Comparison of ENCODE assay signal across 8 cellular contexts in the genomic region with DNA sequence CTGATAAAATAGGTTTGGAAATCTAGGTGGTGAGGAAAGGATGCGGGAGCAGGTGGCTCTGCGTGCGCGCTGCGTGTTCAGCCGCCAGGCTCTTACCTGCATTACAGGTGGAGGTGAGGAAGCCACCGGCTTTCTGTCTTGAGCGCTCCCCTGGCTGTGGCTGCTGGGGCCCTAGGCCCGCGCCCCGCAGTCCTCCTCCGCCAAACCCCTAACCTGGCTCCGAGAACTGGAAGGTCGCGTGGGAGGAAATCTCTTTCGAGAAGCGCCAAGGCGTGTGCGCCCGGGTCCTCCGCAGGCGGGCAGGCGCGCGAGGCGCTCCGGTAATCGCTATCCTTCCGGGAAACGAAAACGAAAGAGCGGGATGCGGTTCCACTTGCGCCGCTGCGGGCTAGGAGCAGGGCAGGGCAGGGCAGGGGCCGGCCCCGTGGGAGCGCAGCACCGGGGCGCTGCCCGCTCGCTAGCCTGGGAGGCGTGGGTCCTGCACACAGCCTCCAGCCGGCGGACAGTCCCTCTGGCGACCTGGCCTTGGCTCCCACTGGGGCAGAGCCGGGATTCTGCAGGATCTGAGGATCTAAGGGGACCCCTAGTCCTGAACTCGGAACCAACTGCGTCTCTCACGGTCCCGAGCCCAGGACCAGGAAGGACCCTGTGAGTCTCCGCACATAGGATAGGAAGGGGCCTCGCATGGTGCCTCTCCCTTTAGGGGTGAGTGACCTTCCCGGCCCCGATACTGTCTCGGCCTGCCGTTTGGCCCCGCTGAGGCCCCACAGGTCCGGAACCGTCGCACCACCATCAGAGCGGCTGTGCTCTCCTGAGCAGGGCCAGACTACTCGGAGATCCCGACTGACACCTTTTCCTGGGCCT. TPM values are rescaled to one million over a fixed set of nuclear protein-coding genes. Genes with fewer than 3 reads are reported as not detected.
DNase-seq lines count a peak whose midpoint lies in the region; ATAC-seq and TF ChIP-seq lines count a peak whose summit lies in the region.

ETV7 (minus strand) TSS at position 230 of the 864 bp plus-strand sequence; CDS start at position 102, 128 bp downstream.

- no peaks in the 10 kb centered on the region for H4K20me1 ChIP-seq in MM.1S (ENCODE audit: insufficient read depth, low read length)

- intact Hi-C loops in CD4-positive, alpha-beta T cell (cut with DNase I, micrococcal nuclease): no loop called here
- intact Hi-C loops in uterus (cut with DNase I; ENCODE audit: low total_unique reads): no loop called here

- H3K9me2 ChIP-seq in MM.1S (replicated peaks; ENCODE audit: insufficient read depth, low read length): no peaks in the 10 kb centered on the region

- peak within 1 kb of the TSS; percentile 96 for H3K4me3 Mint-ChIP-seq in CD4-positive, alpha-beta T cell
- H3K4me3 Mint-ChIP-seq in osteocyte (ENCODE audit: unreplicated experiment): peak within 1 kb of the TSS; percentile 84

- POLR2A ChIA-PET in CD4-positive, alpha-beta T cell (lab: Charles Lee): interaction anchor here (0.9 to 1.3 kb wide), 3 partner anchors 14 to 55 kb away, joined by 3 read pairs; partner anchors contain the start of gene KCTD20

- TF ChIP-seq POLR2A in gastroesophageal sphincter (IDR thresholded peaks at IDR 0.05) (no peak), uterus (IDR thresholded peaks at IDR 0.05) (no peak)

- peaks cover 24% of the 10 kb centered on the region for H3K4me1 Mint-ChIP-seq in CD4-positive, alpha-beta T cell (ENCODE audit: low read depth)
- peaks cover 23% of the 10 kb centered on the region for H3K4me1 Mint-ChIP-seq in osteocyte (ENCODE audit: unreplicated experiment)

- H3K36me3 Mint-ChIP-seq in CD4-positive, alpha-beta T cell (ENCODE audit: low read depth): peaks cover 6% of the 10 kb centered on the region
- no peaks in the 10 kb centered on the region for H3K36me3 Mint-ChIP-seq in osteocyte (ENCODE audit: unreplicated experiment)

- H3K36me3 ChIP-seq in MM.1S (replicated peaks; ENCODE audit: insufficient read depth, low read length): no peaks in the 10 kb centered on the region
- no peaks in the 10 kb centered on the region for H3K36me3 ChIP-seq in gastroesophageal sphincter
- H3K36me3 ChIP-seq in uterus: no peaks in the 10 kb centered on the region

- 0 out of 2 replicates have a peak, but pooled peaks cover 7% of the 10 kb centered on the region for H3F3A ChIP-seq in MM.1S (ENCODE audit: insufficient read depth, low read length)

- no peaks in the 10 kb centered on the region for H3K79me2 ChIP-seq in MM.1S (ENCODE audit: low read length)

- H3K9me3 Mint-ChIP-seq in CD4-positive, alpha-beta T cell: no peaks in the 10 kb centered on the region
- H3K9me3 Mint-ChIP-seq in osteocyte (ENCODE audit: unreplicated experiment): no peaks in the 10 kb centered on the region

- peak within 1 kb of the TSS; percentile 72 for H3K4me3 ChIP-seq in MM.1S (ENCODE audit: low read length)
- peak within 1 kb of the TSS; percentile 62 to 68 for H3K4me3 ChIP-seq in gastroesophageal sphincter
- peak within 1 kb of the TSS; percentile 47 to 52 for H3K4me3 ChIP-seq in uterus

- H3K4me1 ChIP-seq in MM.1S (ENCODE audit: low read length) (peaks cover 8% of the 10 kb centered on the region; the same call in 1 of the 2 replicates), gastroesophageal sphincter (peaks cover 0 to 27% (median 2%) of the 10 kb centered on the region in 3 donors), uterus (peaks cover 0 to 8% of the 10 kb centered on the region in 2 donors)

- peak within 1 kb of the TSS; percentile 21 for H3K27ac Mint-ChIP-seq in CD4-positive, alpha-beta T cell
- peak within 1 kb of the TSS; percentile 76 for H3K27ac Mint-ChIP-seq in osteocyte (ENCODE audit: unreplicated experiment)

- no peak within 1 kb of the TSS for H3K27ac ChIP-seq in CD4-positive, alpha-beta T cell (ENCODE audit: low read depth, low read length)
- H3K27ac ChIP-seq in MM.1S (ENCODE audit: low read length) (no peak within 1 kb of the TSS), gastroesophageal sphincter (peak within 1 kb of the TSS in 2 of 4 donors; percentile 48 to 55), uterus (peak within 1 kb of the TSS; percentile 36 to 44)

- no peak for TF ChIP-seq CTCF in CD4-positive, alpha-beta T cell (IDR thresholded peaks at IDR 0.05)
- TF ChIP-seq CTCF in MM.1S (IDR thresholded peaks at IDR 0.05; ENCODE audit: low read length): no peak
- TF ChIP-seq CTCF in gastroesophageal sphincter (IDR thresholded peaks at IDR 0.05): no peak
- no peak for TF ChIP-seq CTCF in osteocyte (IDR thresholded peaks at IDR 0.05)
- no peak for TF ChIP-seq CTCF in uterus (IDR thresholded peaks at IDR 0.05)

- no peaks in the 10 kb centered on the region for H3K9me3 ChIP-seq in CD4-positive, alpha-beta T cell (ENCODE audit: control insufficient read depth, low read length)
- H3K9me3 ChIP-seq in MM.1S (replicated peaks; ENCODE audit: insufficient read depth, low read length) (no peaks in the 10 kb centered on the region), gastroesophageal sphincter (no peaks in the 10 kb centered on the region), uterus (no peaks in the 10 kb centered on the region)

- peaks cover 21% of the 10 kb centered on the region for H3K27me3 Mint-ChIP-seq in CD4-positive, alpha-beta T cell
- peaks cover 27% of the 10 kb centered on the region for H3K27me3 Mint-ChIP-seq in osteocyte (ENCODE audit: unreplicated experiment)

- CTCF ChIA-PET in CD4-positive, alpha-beta T cell (lab: Charles Lee): interaction anchor here (0.9 kb wide), 1 partner anchor 36 kb away, joined by 3 read pairs; no protein-coding TSS in a partner anchor

- TF ChIP-seq EP300 in gastroesophageal sphincter (IDR thresholded peaks at IDR 0.05): no peak

- peak within 1 kb of the TSS; percentile 23; the same call in 1 of the 2 replicates for H3K9ac ChIP-seq in MM.1S (ENCODE audit: low read length)

- WGBS in gastroesophageal sphincter (ENCODE audit: low coverage in 1 of 2), 2 donors: 0 to 75% methylated on average over 4 to 5 of the region's 65 CpGs

- H3K4me2 ChIP-seq in MM.1S (ENCODE audit: low read depth, low read length): peak within 1 kb of the TSS; percentile 99

- peaks cover 6% of the 10 kb centered on the region for H3K27me3 ChIP-seq in CD4-positive, alpha-beta T cell (ENCODE audit: control insufficient read depth, insufficient read depth, low read length)
- H3K27me3 ChIP-seq in MM.1S (replicated peaks; ENCODE audit: insufficient read depth, low read length): peaks cover 26% of the 10 kb centered on the region
- no peaks in the 10 kb centered on the region for H3K27me3 ChIP-seq in gastroesophageal sphincter
- H3K27me3 ChIP-seq in uterus: no peaks in the 10 kb centered on the region

- H2AFZ ChIP-seq in MM.1S (ENCODE audit: low read length): peak within 1 kb of the TSS; percentile 90

- peak in 7 of 10 experiments; percentile 6 to 52 (median 21) for DNase-seq in CD4-positive, alpha-beta T cell
- DNase-seq in MM.1S (peak; percentile 31), osteocyte (ENCODE audit: extremely low spot score, unreplicated experiment) (no peak), uterus (peak; percentile 25 to 39), dedifferentiated amniotic fluid mesenchymal stem cell (ENCODE audit: extremely low spot score) (no peak)
- DNase-seq in activated T-cell treated with anti-CD3 and anti-CD28 coated beads, Interleukin-2, amount 50 U/mL, for 48 hours: peak; percentile 51 to 62

- peak; percentile 63 for ATAC-seq in CD4-positive, alpha-beta T cell (ENCODE audit: poor library complexity)
- ATAC-seq in gastroesophageal sphincter: peak; percentile 69
- no peak for ATAC-seq in GM21526 (IDR thresholded peaks at IDR 0.05; ENCODE audit: low FRiP score, unreplicated experiment)

RNA-seq across cellular contexts. Expression of gene ETV7, which starts in this region (rescaled TPM):
- under 1 TPM; 0.33 to 0.73 TPM for total RNA-seq in CD4-positive, alpha-beta T cell
- total RNA-seq in gastroesophageal sphincter (1 to 10 TPM in 2 of 4 donors, not detected in 2; 1.3 to 1.5 TPM), osteocyte (0.24 and 0.59 TPM in 2 replicates), uterus (1 to 10 TPM in 1 of 4 donors, not detected in 3; 1.3 TPM)

Comparison
In these comparisons a context has a peak if more than half of its experiments do, and no peak if none do; other contexts are left out.
1. Peak in DNase-seq and ATAC-seq in CD4-positive, alpha-beta T cell; RNA of the gene not detected or under 1 TPM.
2. DNase-seq: peak in MM.1S (single experiment), activated T-cell treated with anti-CD3 and anti-CD28 coated beads, Interleukin-2, amount 50 U/mL, for 48 hours (2 of 2) and uterus (2 of 2); none in osteocyte (single experiment) and dedifferentiated amniotic fluid mesenchymal stem cell (single experiment).
3. H3K27ac ChIP-seq: peak in uterus (2 of 2); none in CD4-positive, alpha-beta T cell (single experiment) and MM.1S (single experiment).
4. Peak in every context shown above with its lines, with median percentiles within 50 percentile points of each other: H3K4me3 ChIP-seq.